In genomic region chr3:168974628-168975403, GRCh38 we compare ENCODE assay signal across 27 cellular contexts.
A peak's percentile ranks its signal among the peaks of the same experiment; 100 is the strongest.
DNase-seq lines count a peak whose midpoint lies in the region.
"Had no signal": no experiment of that assay in that cellular context is flagged by ENCODE, and none has a peak within 500 bp of the region (broad histone marks: within the 10 kb centered on the region; RNA-seq: fewer than 3 reads in every experiment).

No MANE protein-coding gene starts in this region.

- H3K27ac ChIP-seq in SK-N-MC: no peak overlapping the region
- H3K27ac ChIP-seq in neuronal stem cell (replicated peaks; ENCODE audit: low read length): no peak overlapping the region
- H3K27ac ChIP-seq: BLaER1 treated with 17β-estradiol and CSF1 and Interleukin-3, amounts not matched to agents 10 nM and 100 nM; coronary artery; KMS-11; psoas muscle; upper lobe of left lung had no signal

- H3K4me3 ChIP-seq in SK-N-MC: no peak overlapping the region
- no peak overlapping the region for H3K4me3 ChIP-seq in neuronal stem cell (ENCODE audit: low read length in 2 of 2)
- H3K4me3 ChIP-seq: BLaER1 treated with 17β-estradiol and CSF1 and Interleukin-3, amounts not matched to agents 10 nM and 100 nM; coronary artery; psoas muscle; upper lobe of left lung had no signal

- H3K27me3 ChIP-seq in neuronal stem cell (ENCODE audit: control insufficient read depth in 3 of 3, insufficient read depth in 3 of 3, low read depth in 1 of 3, low read length in 3 of 3): no peaks in the 10 kb centered on the region
- H3K27me3 ChIP-seq: BLaER1 treated with 17β-estradiol and CSF1 and Interleukin-3, amounts not matched to agents 10 nM and 100 nM; upper lobe of left lung had no signal

- H2BK5ac ChIP-seq in neuronal stem cell (ENCODE audit: low read length): no peak overlapping the region

- H3K23ac ChIP-seq in neuronal stem cell (ENCODE audit: low read depth, low read length, poor library complexity): no peak overlapping the region

- no peak overlapping the region for H4K91ac ChIP-seq in neuronal stem cell (ENCODE audit: low read depth, low read length, poor library complexity)

- no peak overlapping the region for H4K8ac ChIP-seq in neuronal stem cell (ENCODE audit: low read depth, low read length)

- no peak overlapping the region for H2BK12ac ChIP-seq in neuronal stem cell (ENCODE audit: low read length)

- H3K14ac ChIP-seq in neuronal stem cell (ENCODE audit: low read length): no peak overlapping the region

- no peak overlapping the region for H3K9ac ChIP-seq in SK-N-MC (ENCODE audit: insufficient read length)
- H3K9ac ChIP-seq in neuronal stem cell (ENCODE audit: low read depth, low read length, poor library complexity): no peak overlapping the region
- H3K9ac ChIP-seq: BLaER1 treated with 17β-estradiol and CSF1 and Interleukin-3, amounts not matched to agents 10 nM and 100 nM; KMS-11 had no signal

- no peaks in the 10 kb centered on the region for H3K9me3 ChIP-seq in SK-N-MC (ENCODE audit: low read depth, low read length)
- H3K9me3 ChIP-seq in neuronal stem cell (replicated peaks in 1 of 2; ENCODE audit: control insufficient read depth in 2 of 2, insufficient read depth in 1 of 2, low read depth in 1 of 2, low read length in 2 of 2): no peaks in the 10 kb centered on the region
- H3K9me3 ChIP-seq: BLaER1 treated with 17β-estradiol and CSF1 and Interleukin-3, amounts not matched to agents 10 nM and 100 nM; psoas muscle; upper lobe of left lung had no signal

- H3K4ac ChIP-seq in neuronal stem cell (ENCODE audit: low read length): no peak overlapping the region

- no peaks in the 10 kb centered on the region for H3K36me3 ChIP-seq in SK-N-MC (ENCODE audit: insufficient read depth, low read length)
- H3K36me3 ChIP-seq in neuronal stem cell (replicated peaks in 1 of 2; ENCODE audit: control insufficient read depth in 2 of 2, insufficient read depth in 2 of 2, low read length in 2 of 2): no peaks in the 10 kb centered on the region
- H3K36me3 ChIP-seq: BLaER1 treated with 17β-estradiol and CSF1 and Interleukin-3, amounts not matched to agents 10 nM and 100 nM; upper lobe of left lung had no signal

- H2BK120ac ChIP-seq in neuronal stem cell (ENCODE audit: low read depth, low read length): no peak overlapping the region

- H2AK5ac ChIP-seq in neuronal stem cell (ENCODE audit: low read depth, low read length): no peak overlapping the region

- H2BK15ac ChIP-seq in neuronal stem cell (ENCODE audit: low read length): no peak overlapping the region

- H2AFZ ChIP-seq in neuronal stem cell (ENCODE audit: low read length): peak overlapping the region; percentile 7

- peaks cover 0 to 9% of the 10 kb centered on the region in 2 donors for H3K4me1 ChIP-seq in neuronal stem cell (ENCODE audit: control insufficient read depth in 2 of 2, insufficient read depth in 1 of 2, low read depth in 1 of 2, low read length in 2 of 2)
- H3K4me1 ChIP-seq: BLaER1 treated with 17β-estradiol and CSF1 and Interleukin-3, amounts not matched to agents 10 nM and 100 nM; psoas muscle had no signal

- DNase-seq in DMS79 (lab: John Stamatoyannopoulos, UW) (peak; percentile 90), NCI-H1105 (lab: John Stamatoyannopoulos, UW) (peak; percentile 86), SK-N-MC (ENCODE audit: low read depth, low spot score) (peak; percentile 10), neuronal stem cell (ENCODE audit: low spot score) (no peak), T-helper 2 cell (no peak), KG1 (lab: John Stamatoyannopoulos, UW) (no peak), SHP77 treated with DMSO at 0.1 percent for 48 hours (lab: John Stamatoyannopoulos, UW) (no peak)
- no peak for DNase-seq in activated CD4-positive, alpha-beta T cell treated with anti-CD3 and anti-CD28 coated beads for 48 hours
- DNase-seq: activated CD4-positive, CD25-positive, alpha-beta regulatory T cell; activated T-cell treated with anti-CD3 and anti-CD28 coated beads, Interleukin-2, amount 50 U/mL, for 72 hours; caudate nucleus; DMS53; effector CD8-positive, alpha-beta T cell; GDM1; H9; islet precursor cell; naive B cell; NCI-H1694; NCI-H748 treated with DMSO at 0.1 percent for 48 hours; nucleus accumbens; psoas muscle; RPMI8226; T-helper 1 cell; upper lobe of left lung had no signal

- H3K79me1 ChIP-seq in neuronal stem cell (ENCODE audit: low read depth, low read length): no peaks in the 10 kb centered on the region

- no peak overlapping the region for H3K18ac ChIP-seq in neuronal stem cell (ENCODE audit: low read length)

- no peak overlapping the region for H3K4me2 ChIP-seq in neuronal stem cell (ENCODE audit: insufficient read depth, low read length, poor library complexity, severe bottlenecking)
- H3K4me2 ChIP-seq: BLaER1 treated with 17β-estradiol and CSF1 and Interleukin-3, amounts not matched to agents 10 nM and 100 nM; KMS-11 had no signal

Comparison
In these comparisons a context has a peak if more than half of its experiments do, and no peak if none do; other contexts are left out.
1. DNase-seq: peak in DMS79 (single experiment), NCI-H1105 (single experiment) and SK-N-MC (single experiment); none in neuronal stem cell (single experiment), T-helper 2 cell (0 of 5), activated CD4-positive, alpha-beta T cell treated with anti-CD3 and anti-CD28 coated beads for 48 hours (single experiment), KG1 (single experiment) and SHP77 treated with DMSO at 0.1 percent for 48 hours (single experiment).